Comparison of ENCODE assay signal across 21 cellular contexts in the genomic region with DNA sequence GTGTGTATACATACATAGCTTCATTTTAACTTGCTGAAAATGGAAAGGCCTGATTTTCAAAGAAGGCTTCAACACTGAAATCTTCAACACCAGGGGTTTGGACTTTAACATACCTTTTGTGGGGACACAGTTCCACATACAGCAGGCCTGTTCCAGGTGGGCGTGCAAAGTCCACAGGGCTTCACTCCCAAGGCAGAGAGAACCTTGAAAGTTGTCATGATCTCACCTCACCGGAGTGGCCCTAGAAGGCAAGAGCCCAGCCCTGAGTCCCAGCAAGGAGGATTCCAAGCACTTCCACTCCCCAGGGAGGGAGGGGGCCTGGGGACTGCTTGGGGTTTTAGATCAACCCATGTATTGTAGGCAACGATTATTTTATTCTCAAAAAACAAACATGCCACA.
"Had no signal": no experiment of that assay in that cellular context is flagged by ENCODE, and none has a peak within 500 bp of the region (broad histone marks: within the 10 kb centered on the region; RNA-seq: fewer than 3 reads in every experiment).

No MANE protein-coding gene starts in this region.

- H3K36me3 ChIP-seq: colonic mucosa, left ventricle myocardium inferior, right atrium auricular region, suprapubic skin, thyroid gland had no signal

- H3K9me3 Mint-ChIP-seq: naive B cell; nephron; stimulated activated effector memory CD8-positive, alpha-beta T cell treated with anti-CD3 and anti-CD28 coated beads, Interleukin-12 subunit alpha, Interleukin-12 subunit beta, amount 100 ng/mL, for 72 hours; type B pancreatic cell had no signal

- H3K27ac Mint-ChIP-seq: nephron; stimulated activated effector memory CD8-positive, alpha-beta T cell treated with anti-CD3 and anti-CD28 coated beads, Interleukin-12 subunit alpha, Interleukin-12 subunit beta, amount 100 ng/mL, for 72 hours had no signal

- H3K27me3 ChIP-seq: colonic mucosa, right atrium auricular region, suprapubic skin, thyroid gland had no signal

- H3K9me3 ChIP-seq: colonic mucosa, left ventricle myocardium inferior, right atrium auricular region, suprapubic skin, thyroid gland had no signal

- H3K27me3 Mint-ChIP-seq: naive B cell had no signal

- H3K36me3 Mint-ChIP-seq: naive B cell, type B pancreatic cell had no signal

- H3K4me3 ChIP-seq: lung, right atrium auricular region, smooth muscle cell, suprapubic skin, thyroid gland had no signal

- FAIRE-seq: islet of Langerhans, urothelium cell line had no signal

- DNase-seq: cerebellar nuclear complex; colonic mucosa; effector CD4-positive, alpha-beta T cell; foreskin melanocyte; hippocampal formation; left ventricle myocardium inferior; mesenchymal stem cell; naive B cell; stimulated activated CD4-positive, alpha-beta T cell treated with anti-CD3 and anti-CD28 coated beads, Interleukin-4, amount 100 ng/mL, for 1 hour; stimulated activated CD8-positive, alpha-beta memory T cell treated with anti-CD3 and anti-CD28 coated beads, Interleukin-4, amount 100 ng/mL, for 48 hours; stimulated activated naive CD8-positive, alpha-beta T cell treated with anti-CD3 and anti-CD28 coated beads, Interleukin-15, Interleukin-2, amounts not matched to agents 100 U/mL and 50 U/mL, for 24 hours; thyroid gland had no signal

- H3K4me1 ChIP-seq: colonic mucosa had no signal

- H3K4me3 Mint-ChIP-seq: type B pancreatic cell had no signal

- H3K27ac ChIP-seq: colonic mucosa, suprapubic skin, thyroid gland had no signal
